In genomic region chrX:150898343-150899190, GRCh38 we compare ENCODE assay signal across 8 cellular contexts.
A peak's percentile ranks its signal among the peaks of the same experiment; 100 is the strongest.
DNase-seq lines count a peak whose midpoint lies in the region; ATAC-seq lines count a peak whose summit lies in the region.

CD99L2 (minus strand) TSS chrX:150898668; CDS start chrX:150898588, 80 bp downstream.

- ATAC-seq in GM19468 (IDR thresholded peaks at IDR 0.05; ENCODE audit: extremely low read depth, unreplicated experiment), result peak; percentile 66
- peak; percentile 91 for ATAC-seq in memory B cell (ENCODE audit: low read depth)

- H3K36me3 ChIP-seq in effector memory CD4-positive, alpha-beta T cell (ENCODE audit: control insufficient read depth, insufficient read depth, low read length), result no peaks in the 10 kb centered on the region

- DNase-seq in CMK (ENCODE audit: low read depth) (peak; percentile 56), HS-27A (ENCODE audit: low read depth) (peak; percentile 29), memory B cell (ENCODE audit: low spot score in 2 of 2) (peak; percentile 86 to 87)
- DNase-seq in NK-92 treated with Interleukin-12 subunit alpha and Interleukin-12 subunit beta, amount 100 ng/mL, for 24 hours (lab: John Stamatoyannopoulos, UW), result peak; percentile 79
- peak; percentile 75 for DNase-seq in activated CD8-positive, alpha-beta memory T cell treated with anti-CD3 and anti-CD28 coated beads for 4 hours (ENCODE audit: low read depth in 2 of 2)
- peak; percentile 81 to 83 (median 83) for DNase-seq in effector memory CD4-positive, alpha-beta T cell
- peak; percentile 77 to 86 (median 80) for DNase-seq in stimulated activated CD4-positive, alpha-beta T cell treated with anti-CD3 and anti-CD28 coated beads, TNF-alpha, amount 100 ng/mL, for 48 hours (ENCODE audit: low read depth in 3 of 3)

- peak within 1 kb of the TSS; percentile 66 for H3K4me3 ChIP-seq in effector memory CD4-positive, alpha-beta T cell (ENCODE audit: insufficient read depth, low read depth, low read length, poor library complexity, severe bottlenecking)

- H3K27me3 ChIP-seq in effector memory CD4-positive, alpha-beta T cell (replicated peaks; ENCODE audit: control insufficient read depth, insufficient read depth, low read length, poor library complexity, severe bottlenecking), result no peaks in the 10 kb centered on the region

- H3K27ac ChIP-seq in effector memory CD4-positive, alpha-beta T cell (ENCODE audit: insufficient read depth, low read length, poor library complexity, severe bottlenecking), result peak within 1 kb of the TSS; percentile 78

- no peaks in the 10 kb centered on the region for H3K36me3 Mint-ChIP-seq in memory B cell

- H3K4me3 Mint-ChIP-seq in memory B cell, result peak within 1 kb of the TSS; percentile 90

- peaks cover 7% of the 10 kb centered on the region for H3K27me3 Mint-ChIP-seq in memory B cell

- no peaks in the 10 kb centered on the region for H3K9me3 ChIP-seq in effector memory CD4-positive, alpha-beta T cell (ENCODE audit: control insufficient read depth, low read length)

- peaks cover 5% of the 10 kb centered on the region for H3K4me1 Mint-ChIP-seq in memory B cell

- H3K4me1 ChIP-seq in effector memory CD4-positive, alpha-beta T cell (ENCODE audit: control insufficient read depth, insufficient read depth, low read length, poor library complexity, severe bottlenecking), result no peaks in the 10 kb centered on the region

- peak within 1 kb of the TSS; percentile 17 for H3K27ac Mint-ChIP-seq in memory B cell

- no peaks in the 10 kb centered on the region for H3K9me3 Mint-ChIP-seq in memory B cell

Comparison
In these comparisons a context has a peak if more than half of its experiments do, and no peak if none do; other contexts are left out.
1. Peak in every context shown above with its lines: DNase-seq, ATAC-seq, H3K4me3 ChIP-seq and H3K27ac ChIP-seq.
2. DNase-seq: peak in every context shown above with its lines; median percentile 86 in memory B cell; 83 in effector memory CD4-positive, alpha-beta T cell; 80 in stimulated activated CD4-positive, alpha-beta T cell treated with anti-CD3 and anti-CD28 coated beads, TNF-alpha, amount 100 ng/mL, for 48 hours; 79 in NK-92 treated with Interleukin-12 subunit alpha and Interleukin-12 subunit beta, amount 100 ng/mL, for 24 hours; 75 in activated CD8-positive, alpha-beta memory T cell treated with anti-CD3 and anti-CD28 coated beads for 4 hours; 56 in CMK; 29 in HS-27A.